ENCODE assay signal across 18 cellular contexts in genomic region chrX:154785711-154786110, GRCh38. TPM values are rescaled to one million over a fixed set of nuclear protein-coding genes. Genes with fewer than 3 reads are reported as not detected.
"Had no signal": no experiment of that assay in that cellular context is flagged by ENCODE, and none has a peak within 500 bp of the region (broad histone marks: within the 10 kb centered on the region; RNA-seq: fewer than 3 reads in every experiment).

No MANE protein-coding gene starts in this region.

- H3K27me3 ChIP-seq: colonic mucosa, gastroesophageal sphincter, heart right ventricle, left lung had no signal

- DNase-seq: activated CD4-positive, alpha-beta memory T cell treated with anti-CD3 and anti-CD28 coated beads, Interleukin-2, amount 10 ng/mL, durations not matched to agents 7 days and 5 days; activated CD4-positive, alpha-beta T cell treated with anti-CD3 and anti-CD28 coated beads for 48 hours; activated CD4-positive, CD25-positive, alpha-beta regulatory T cell; activated naive CD4-positive, alpha-beta T cell treated with Interleukin-2 at 50 U/mL for 16 hours; activated naive CD8-positive, alpha-beta T cell treated with anti-CD3 and anti-CD28 coated beads, Interleukin-2, amount 10 ng/mL, durations not matched to agents 7 days and 5 days; activated T-cell treated with anti-CD3 and anti-CD28 coated beads, Interleukin-2, amount 50 U/mL, for 1 hour; colonic mucosa; endodermal cell; heart right ventricle; left lung; midbrain; retina; stimulated activated CD8-positive, alpha-beta memory T cell treated with anti-CD3 and anti-CD28 coated beads, Interleukin-4, amount 100 ng/mL, for 48 hours; stimulated activated naive CD4-positive, alpha-beta T cell had no signal

- H3K36me3 ChIP-seq: colonic mucosa had no signal

- H3K27ac ChIP-seq: colonic mucosa, epithelial cell of prostate, gastroesophageal sphincter, heart right ventricle had no signal

- H3K4me3 ChIP-seq: colonic mucosa, gastroesophageal sphincter, heart right ventricle, left lung had no signal

- ATAC-seq: gastroesophageal sphincter, heart right ventricle, left lung had no signal

- H3K9me3 ChIP-seq: colonic mucosa, gastroesophageal sphincter, heart right ventricle, left lung had no signal

- H3K4me1 ChIP-seq: colonic mucosa, gastroesophageal sphincter, heart right ventricle had no signal

RNA-seq across cellular contexts. Expression of gene GAB3, which starts 34.8 kb away (rescaled TPM):
- polyA plus RNA-seq: neural cell had no signal

RNA-seq across cellular contexts. Expression of gene SMIM9, which starts 48.8 kb away (rescaled TPM):
- polyA plus RNA-seq: fibroblast of lung, heart right ventricle, neural cell had no signal
